Comparison of ENCODE assay signal across 24 cellular contexts in the genomic region with DNA sequence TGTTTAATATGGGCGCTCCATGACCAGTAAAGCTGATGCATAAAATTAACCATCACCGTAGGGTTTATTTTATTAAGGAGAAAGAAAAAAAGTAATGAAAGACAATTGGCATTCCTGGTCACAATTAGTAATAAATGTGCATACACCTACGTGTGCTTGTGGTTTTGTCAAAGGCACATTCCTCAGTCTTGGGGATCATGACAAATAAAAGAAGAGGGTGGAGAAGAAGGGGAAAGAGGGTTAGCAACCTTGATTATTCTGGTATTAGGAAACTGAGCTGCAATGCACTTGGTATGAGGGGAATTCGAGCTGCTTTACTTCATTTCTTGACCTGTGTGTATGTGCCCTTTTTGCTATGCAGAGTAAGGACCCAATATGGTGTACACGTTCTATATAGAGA.
"Had no signal": no experiment of that assay in that cellular context is flagged by ENCODE, and none has a peak within 500 bp of the region (broad histone marks: within the 10 kb centered on the region; RNA-seq: fewer than 3 reads in every experiment).

No MANE protein-coding gene starts in this region.

- H3K4me1 ChIP-seq: adrenal gland, ascending aorta, gastrocnemius medialis, sigmoid colon, stomach, transverse colon had no signal

- H3K4me1 Mint-ChIP-seq: activated T-helper 17 cell treated with anti-CD3 and anti-CD28 coated beads, Interleukin-2, amount 50 U/mL, for 72 hours; nephron; stimulated activated memory B cell treated with anti-CD40 and anti-IgM and Interleukin-4, amounts not matched to agents 10 μg/mL and 1 μg/mL and 100 μg/mL, for 72 hours had no signal

- H3K27me3 ChIP-seq: adrenal gland, ascending aorta, gastrocnemius medialis, sigmoid colon, stomach, transverse colon had no signal

- H3K27ac ChIP-seq: adrenal gland, ascending aorta, gastrocnemius medialis, sigmoid colon, stomach, transverse colon had no signal

- H3K36me3 Mint-ChIP-seq: activated naive CD8-positive, alpha-beta T cell; stimulated activated memory B cell treated with anti-CD40 and anti-IgM and Interleukin-4, amounts not matched to agents 10 μg/mL and 1 μg/mL and 100 μg/mL, for 72 hours; WTC11 had no signal

- H3K9me3 ChIP-seq: adrenal gland, ascending aorta, gastrocnemius medialis, sigmoid colon, stomach, transverse colon had no signal

- H3K4me3 Mint-ChIP-seq: activated naive CD8-positive, alpha-beta T cell; activated T-helper 17 cell treated with anti-CD3 and anti-CD28 coated beads, Interleukin-2, amount 50 U/mL, for 72 hours; dendritic cell treated with granulocyte-macrophage colony-stimulating factor and Interleukin-4, amounts not matched to agents 40 ng/mL and 50 ng/mL, for 4 days; nephron; stimulated activated memory B cell treated with anti-CD40 and anti-IgM and Interleukin-4, amounts not matched to agents 10 μg/mL and 1 μg/mL and 100 μg/mL, for 72 hours; WTC11 had no signal

- H3K4me3 ChIP-seq: adrenal gland, ascending aorta, gastrocnemius medialis, sigmoid colon, smooth muscle cell, stomach, transverse colon had no signal

- H3K36me3 ChIP-seq: adrenal gland, ascending aorta, gastrocnemius medialis, sigmoid colon, stomach, transverse colon had no signal

- H3K27ac Mint-ChIP-seq: activated naive CD8-positive, alpha-beta T cell; activated T-helper 17 cell treated with anti-CD3 and anti-CD28 coated beads, Interleukin-2, amount 50 U/mL, for 72 hours; dendritic cell treated with granulocyte-macrophage colony-stimulating factor and Interleukin-4, amounts not matched to agents 40 ng/mL and 50 ng/mL, for 4 days; nephron; stimulated activated memory B cell treated with anti-CD40 and anti-IgM and Interleukin-4, amounts not matched to agents 10 μg/mL and 1 μg/mL and 100 μg/mL, for 72 hours; WTC11 had no signal

- H3K9me3 Mint-ChIP-seq: nephron had no signal

- ATAC-seq: activated T-helper 17 cell treated with anti-CD3 and anti-CD28 coated beads, Interleukin-2, amount 50 U/mL, for 72 hours; gastrocnemius medialis; left colon; stimulated activated memory B cell treated with anti-CD40 and anti-IgM and Interleukin-4, amounts not matched to agents 10 μg/mL and 1 μg/mL and 100 μg/mL, for 72 hours; WTC11 had no signal

- DNase-seq: activated naive CD4-positive, alpha-beta T cell; activated T-cell treated with anti-CD3 and anti-CD28 coated beads, Interleukin-2, amount 50 U/mL, for 1 hour; adrenal gland; effector CD4-positive, alpha-beta T cell; gastrocnemius medialis; hippocampal formation; left colon; mesenchymal stem cell; nucleus accumbens; sigmoid colon; stimulated activated CD4-positive, alpha-beta T cell treated with anti-CD3 and anti-CD28 coated beads, Interleukin-15, amount 100 ng/mL, for 24 hours; stomach; T-helper 9 cell; transverse colon had no signal

- FAIRE-seq: endometrium, islet of Langerhans had no signal

- H3K27me3 Mint-ChIP-seq: activated naive CD8-positive, alpha-beta T cell; activated T-helper 17 cell treated with anti-CD3 and anti-CD28 coated beads, Interleukin-2, amount 50 U/mL, for 72 hours; dendritic cell treated with granulocyte-macrophage colony-stimulating factor and Interleukin-4, amounts not matched to agents 40 ng/mL and 50 ng/mL, for 4 days; stimulated activated memory B cell treated with anti-CD40 and anti-IgM and Interleukin-4, amounts not matched to agents 10 μg/mL and 1 μg/mL and 100 μg/mL, for 72 hours had no signal
